In genomic region chr10:97399843-97400545, GRCh38 we compare ENCODE assay signal across 8 cellular contexts. TPM values are rescaled to one million over a fixed set of nuclear protein-coding genes. Genes with fewer than 3 reads are reported as not detected.
DNase-seq lines count a peak whose midpoint lies in the region; ATAC-seq and TF ChIP-seq lines count a peak whose summit lies in the region.

No MANE protein-coding gene starts in this region.

- H3K4me1 ChIP-seq in CD4-positive, CD25-positive, alpha-beta regulatory T cell (ENCODE audit: control insufficient read depth, insufficient read depth, low read length, poor library complexity, severe bottlenecking), result peaks cover 16% of the 10 kb centered on the region
- peaks cover 0 to 13% of the 10 kb centered on the region in 2 experiments; a peak in 2 of 4 replicates for H3K4me1 ChIP-seq in HCT116 (ENCODE audit: control insufficient read depth in 1 of 2, insufficient read depth in 2 of 2, low read length in 2 of 2)
- peaks cover 7% of the 10 kb centered on the region for H3K4me1 ChIP-seq in adipocyte (ENCODE audit: control insufficient read depth, insufficient read depth, low read length)
- peaks cover 3% of the 10 kb centered on the region; the same call in 1 of the 2 replicates for H3K4me1 ChIP-seq in iPS DF 6.9 (ENCODE audit: control insufficient read depth, insufficient read depth, low read length)
- H3K4me1 ChIP-seq in sigmoid colon, result peaks cover 0 to 19% (median 17%) of the 10 kb centered on the region in 4 donors

- no peak overlapping the region for H2AFZ ChIP-seq in HCT116 (ENCODE audit: low read depth, low read length, poor library complexity, severe bottlenecking)

- no peak for TF ChIP-seq RAD21 in HCT116 (IDR thresholded peaks at IDR 0.05; ENCODE audit: low read depth)

- H3K27ac ChIP-seq in CD4-positive, CD25-positive, alpha-beta regulatory T cell (ENCODE audit: insufficient read depth, low read length, poor library complexity, severe bottlenecking), result peak overlapping the region; percentile 93
- H3K27ac ChIP-seq in HCT116 (ENCODE audit: low read depth, low read length) (peak overlapping the region; percentile 50), iPS DF 6.9 (ENCODE audit: low read length) (no peak overlapping the region), sigmoid colon (peak overlapping the region in 3 of 4 donors; percentile 67 to 82 (median 76))

- WGBS in iPS DF 6.9 (ENCODE audit: insufficient coverage, insufficient read length), result no CpG with 5 or more reads among the region's 21 CpGs
- 12 to 34% methylated on average over 21 of the region's 21 CpGs for WGBS in sigmoid colon, 2 donors

- RAD21 ChIA-PET in HCT116 (lab: Charles Lee; ENCODE audit: low non-redundant PET in 1 of 2, low total read pairs in 2 of 2, uncharacterized antibody in 2 of 2, unreplicated experiment in 2 of 2), result no interaction called here

- H4K20me1 ChIP-seq in HCT116 (ENCODE audit: insufficient read depth), result no peaks in the 10 kb centered on the region

- peak overlapping the region; percentile 89 for H3K4me2 ChIP-seq in HCT116 (ENCODE audit: low read length)

- TF ChIP-seq POLR2A in HCT116 (IDR thresholded peaks at IDR 0.05; ENCODE audit: borderline replicate concordance, extremely low read depth, insufficient read depth, insufficient read length) (no peak), sigmoid colon (IDR thresholded peaks at IDR 0.05) (no peak)

- peak in 1 of 3 donors; percentile 32 for DNase-seq in CD4-positive, CD25-positive, alpha-beta regulatory T cell
- DNase-seq in HCT116 (ENCODE audit: low read depth, low spot score), result peak; percentile 57
- peak; percentile 57 for DNase-seq in OCI-M2 (lab: John Stamatoyannopoulos, UW; ENCODE audit: unreplicated experiment)
- DNase-seq in adipocyte (ENCODE audit: low read depth), result peak; percentile 24
- no peak for DNase-seq in iPS DF 6.9 (ENCODE audit: low read depth, low spot score)
- DNase-seq in sigmoid colon, result no peak

- H3K4me1 Mint-ChIP-seq in CD4-positive, CD25-positive, alpha-beta regulatory T cell, result peaks cover 3 to 18% (median 8%) of the 10 kb centered on the region in 4 donors

- H3K9ac ChIP-seq in HCT116 (ENCODE audit: low read length) (peak overlapping the region; percentile 86), adipocyte (ENCODE audit: low read length) (peak overlapping the region; percentile 86)

- intact Hi-C loops in HCT116 (cut with micrococcal nuclease) (no loop called here), sigmoid colon (cut with DNase I) (loop anchor here (5.0 kb wide), 2 partner anchors 68 to 152 kb away; partner anchors contain the start of gene FRAT2)

- no TSS peak for BruUV-seq in HCT116 (replicated peaks; lab: Mats Ljungman, UMichigan)

- no peaks in the 10 kb centered on the region for H3K9me3 Mint-ChIP-seq in CD4-positive, CD25-positive, alpha-beta regulatory T cell

- ATAC-seq in CD4-positive, CD25-positive, alpha-beta regulatory T cell (ENCODE audit: low read depth in 2 of 2), result no peak
- ATAC-seq in HCT116 (peak; percentile 57), HG02970 (IDR thresholded peaks at IDR 0.05; ENCODE audit: low FRiP score, unreplicated experiment) (no peak), GM19328 (IDR thresholded peaks at IDR 0.05; ENCODE audit: unreplicated experiment) (no peak)

- peaks cover 36% of the 10 kb centered on the region for H3K79me2 ChIP-seq in HCT116 (ENCODE audit: insufficient read depth, low read length)

- peaks cover 7% of the 10 kb centered on the region for H3K36me3 Mint-ChIP-seq in CD4-positive, CD25-positive, alpha-beta regulatory T cell

- no peak for TF ChIP-seq EP300 in sigmoid colon (IDR thresholded peaks at IDR 0.05)

- H3K27me3 ChIP-seq in CD4-positive, CD25-positive, alpha-beta regulatory T cell (ENCODE audit: control insufficient read depth, insufficient read depth, low read length), result no peaks in the 10 kb centered on the region
- no peaks in the 10 kb centered on the region for H3K27me3 ChIP-seq in HCT116 (ENCODE audit: insufficient read depth, low read length)
- H3K27me3 ChIP-seq in adipocyte (replicated peaks; ENCODE audit: control insufficient read depth, insufficient read depth, low read length), result no peaks in the 10 kb centered on the region
- H3K27me3 ChIP-seq in iPS DF 6.9 (ENCODE audit: control insufficient read depth, insufficient read depth, low read length), result no peaks in the 10 kb centered on the region
- no peaks in the 10 kb centered on the region for H3K27me3 ChIP-seq in sigmoid colon

- H3K9me3 ChIP-seq in CD4-positive, CD25-positive, alpha-beta regulatory T cell (ENCODE audit: control insufficient read depth in 2 of 2, low read length in 2 of 2), result no peaks in the 10 kb centered on the region
- H3K9me3 ChIP-seq in HCT116 (ENCODE audit: control insufficient read depth in 1 of 2, insufficient read depth in 1 of 2, low read depth in 1 of 2, low read length in 2 of 2), result no peaks in the 10 kb centered on the region
- H3K9me3 ChIP-seq in adipocyte (ENCODE audit: control insufficient read depth, low read length), result no peaks in the 10 kb centered on the region
- H3K9me3 ChIP-seq in iPS DF 6.9 (ENCODE audit: control insufficient read depth, insufficient read depth, low read length), result no peaks in the 10 kb centered on the region
- no peaks in the 10 kb centered on the region for H3K9me3 ChIP-seq in sigmoid colon

- H3K4me3 ChIP-seq in CD4-positive, CD25-positive, alpha-beta regulatory T cell (ENCODE audit: low read depth, low read length), result peak overlapping the region; percentile 89
- H3K4me3 ChIP-seq in HCT116 (replicated peaks in 1 of 2; ENCODE audit: low read depth in 1 of 2, low read length in 2 of 2) (peak overlapping the region; percentile 64 to 80), adipocyte (ENCODE audit: low read length) (peak overlapping the region; percentile 87), iPS DF 6.9 (ENCODE audit: low read length) (peak overlapping the region; percentile 83; the same call in 1 of the 2 replicates), sigmoid colon (peak overlapping the region in 3 of 4 donors; percentile 73 to 86 (median 74))

- H3K36me3 ChIP-seq in CD4-positive, CD25-positive, alpha-beta regulatory T cell (ENCODE audit: control insufficient read depth, insufficient read depth, low read length), result peaks cover 8% of the 10 kb centered on the region
- peaks cover 9 to 19% of the 10 kb centered on the region in 2 experiments; a peak in 3 of 4 replicates for H3K36me3 ChIP-seq in HCT116 (ENCODE audit: control insufficient read depth in 1 of 2, insufficient read depth in 2 of 2, low read length in 2 of 2)
- H3K36me3 ChIP-seq in adipocyte (ENCODE audit: control insufficient read depth, insufficient read depth, low read length, severe bottlenecking), result peaks cover 24% of the 10 kb centered on the region
- H3K36me3 ChIP-seq in iPS DF 6.9 (ENCODE audit: control insufficient read depth, insufficient read depth, low read length), result peaks cover 9% of the 10 kb centered on the region; the same call in 1 of the 2 replicates
- peaks cover 0 to 27% (median 8%) of the 10 kb centered on the region in 4 donors for H3K36me3 ChIP-seq in sigmoid colon

- no peaks in the 10 kb centered on the region for H3K27me3 Mint-ChIP-seq in CD4-positive, CD25-positive, alpha-beta regulatory T cell

- H3K27ac Mint-ChIP-seq in CD4-positive, CD25-positive, alpha-beta regulatory T cell, result peak overlapping the region in 2 of 3 donors; percentile 99

- CTCF ChIA-PET in HCT116 (lab: Charles Lee), result interaction anchor here (0.7 to 1.5 kb wide), 3 partner anchors 13 to 177 kb away, joined by 3 to 4 read pairs (median 3); no protein-coding TSS in a partner anchor

- peak overlapping the region; percentile 89 to 97 (median 94) for H3K4me3 Mint-ChIP-seq in CD4-positive, CD25-positive, alpha-beta regulatory T cell

- no peak for TF ChIP-seq CTCF in HCT116 (IDR thresholded peaks at IDR 0.05 in 2 of 3, conservative IDR thresholded peaks at IDR 0.05 in 1 of 3; ENCODE audit: borderline replicate concordance in 1 of 3, insufficient read depth in 1 of 3, low read depth in 2 of 3, low read length in 2 of 3)
- TF ChIP-seq CTCF in sigmoid colon (IDR thresholded peaks at IDR 0.05), result no peak

- no peaks in the 10 kb centered on the region for H3K9me2 ChIP-seq in HCT116 (ENCODE audit: insufficient read depth)

- POLR2A ChIA-PET in HCT116 (lab: Charles Lee), result interaction anchor here (0.5 to 1.2 kb wide), 2 partner anchors 11 to 111 kb away, joined by 3 read pairs; no protein-coding TSS in a partner anchor

TF ChIP-seq in HCT116, 20 proteins besides CTCF, POLR2A, EP300 and RAD21:
- TF ChIP-seq SIN3A (IDR thresholded peaks at IDR 0.05; ENCODE audit: low read depth), result peak; percentile 53
- no peak for TF ChIP-seq ATF3 (IDR thresholded peaks at IDR 0.05)
- TF ChIP-seq POLR2AphosphoS5 (IDR thresholded peaks at IDR 0.05; ENCODE audit: low read depth, low read length), result peak; percentile 36; the same call in 1 of the 2 replicates
- TF ChIP-seq JUND (IDR thresholded peaks at IDR 0.05), result peak; percentile 64
TF ChIP-seq in HCT116: peak in this region for 3.

RNA-seq across cellular contexts. Expression of gene RRP12, which starts 1.1 kb away (rescaled TPM):
- total RNA-seq in CD4-positive, CD25-positive, alpha-beta regulatory T cell, result 82.0 TPM
- polyA plus RNA-seq in CD4-positive, CD25-positive, alpha-beta regulatory T cell, result 1 to 10 TPM; 5.1 to 9.1 (median 7.3) TPM
- total RNA-seq in HCT116 (2021; ENCODE audit: unreplicated experiment) (67.0 TPM), sigmoid colon (10 to 100 TPM in 2 of 4 donors, 1 to 10 TPM in 2; 5.9 to 17.4 (median 9.8) TPM)
- 44.4 and 47.7 TPM in 2 replicates for polyA plus RNA-seq in HCT116 (2012)
- 10 to 100 TPM in 1 of 3 donors, 1 to 10 TPM in 2; 3.2 to 18.8 (median 7.8) TPM for polyA plus RNA-seq in sigmoid colon

RNA-seq across cellular contexts. Expression of gene PGAM1, which starts 26.0 kb away (rescaled TPM):
- total RNA-seq in CD4-positive, CD25-positive, alpha-beta regulatory T cell, result 98.8 TPM
- 100 to 1,000 TPM; 253 to 375 (median 298) TPM for polyA plus RNA-seq in CD4-positive, CD25-positive, alpha-beta regulatory T cell
- total RNA-seq in HCT116 (2021; ENCODE audit: unreplicated experiment) (497 TPM), sigmoid colon (100 to 1,000 TPM; 188 to 306 (median 224) TPM)
- polyA plus RNA-seq in HCT116 (2012), result 584 and 661 TPM in 2 replicates
- 100 to 1,000 TPM; 195 to 363 (median 303) TPM for polyA plus RNA-seq in sigmoid colon

RNA-seq across cellular contexts. Expression of gene EXOSC1, which starts 45.8 kb away (rescaled TPM):
- 42.2 TPM for total RNA-seq in CD4-positive, CD25-positive, alpha-beta regulatory T cell
- 100 to 1,000 TPM in 2 of 4 donors, 10 to 100 TPM in 2; 97.5 to 105 (median 101) TPM for polyA plus RNA-seq in CD4-positive, CD25-positive, alpha-beta regulatory T cell
- total RNA-seq in HCT116 (2021; ENCODE audit: unreplicated experiment) (38.9 TPM), sigmoid colon (10 to 100 TPM; 29.1 to 40.0 (median 38.7) TPM)
- 44.7 and 53.0 TPM in 2 replicates for polyA plus RNA-seq in HCT116 (2012)
- 10 to 100 TPM; 35.4 to 42.6 (median 36.8) TPM for polyA plus RNA-seq in sigmoid colon

RNA-seq across cellular contexts. Expression of gene ZDHHC16, which starts 46.0 kb away (rescaled TPM):
- 17.1 TPM for total RNA-seq in CD4-positive, CD25-positive, alpha-beta regulatory T cell
- polyA plus RNA-seq in CD4-positive, CD25-positive, alpha-beta regulatory T cell, result 10 to 100 TPM; 25.3 to 36.4 (median 28.5) TPM
- total RNA-seq in HCT116 (2021; ENCODE audit: unreplicated experiment) (34.0 TPM), sigmoid colon (10 to 100 TPM; 15.7 to 36.3 (median 24.0) TPM)
- 23.9 and 32.2 TPM in 2 replicates for polyA plus RNA-seq in HCT116 (2012)
- 10 to 100 TPM; 16.8 to 35.1 (median 21.5) TPM for polyA plus RNA-seq in sigmoid colon

Comparison
In these comparisons a context has a peak if more than half of its experiments do, and no peak if none do; other contexts are left out.
1. DNase-seq: peak in HCT116 (single experiment), OCI-M2 (single experiment) and adipocyte (single experiment); none in iPS DF 6.9 (single experiment) and sigmoid colon (single experiment).
2. Peak in every context shown above with its lines, with median percentiles within 50 percentile points of each other: H3K4me3 ChIP-seq.